ENCODE assay signal across 8 cellular contexts in the genomic region with DNA sequence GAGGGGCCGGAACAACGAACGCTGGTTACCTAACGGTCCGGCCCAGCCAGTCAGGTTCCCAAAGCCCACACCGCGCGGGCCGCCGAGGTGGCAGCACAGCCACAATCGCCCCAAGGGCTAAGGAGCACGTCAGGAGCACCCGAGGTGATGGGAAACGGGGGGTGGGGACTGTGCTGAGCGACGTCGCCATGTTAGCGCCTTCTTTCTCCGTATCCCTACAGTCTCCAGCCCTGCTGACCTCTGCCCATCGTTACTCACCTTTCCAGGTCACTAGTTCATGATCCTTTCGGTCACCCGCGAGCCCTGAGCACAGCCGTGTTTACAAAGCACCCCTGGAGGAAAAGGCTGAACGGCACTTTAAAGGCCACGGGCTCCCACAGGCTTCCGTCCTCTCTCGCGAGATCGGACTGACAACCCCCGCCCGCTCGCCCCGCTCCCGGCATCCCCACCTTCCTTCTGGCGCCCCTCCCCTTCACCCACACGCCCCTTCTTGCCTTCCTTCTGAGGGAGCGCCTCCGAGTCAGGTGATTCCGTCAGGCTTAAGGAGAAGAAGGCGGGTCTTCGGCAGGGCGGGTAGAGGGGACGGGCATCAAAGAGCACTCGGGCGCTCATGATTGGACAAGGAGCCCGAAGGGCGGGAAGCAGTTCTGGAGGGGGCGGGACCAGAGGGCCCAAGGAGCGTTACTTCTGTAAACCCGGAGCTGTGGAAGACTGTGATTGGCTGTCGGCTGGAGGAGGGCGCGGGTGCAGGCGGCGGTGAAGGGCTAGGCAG. TPM values are rescaled to one million over a fixed set of nuclear protein-coding genes. Genes with fewer than 3 reads are reported as not detected.
DNase-seq lines count a peak whose midpoint lies in the region; ATAC-seq and TF ChIP-seq lines count a peak whose summit lies in the region.

A gene with protein sequence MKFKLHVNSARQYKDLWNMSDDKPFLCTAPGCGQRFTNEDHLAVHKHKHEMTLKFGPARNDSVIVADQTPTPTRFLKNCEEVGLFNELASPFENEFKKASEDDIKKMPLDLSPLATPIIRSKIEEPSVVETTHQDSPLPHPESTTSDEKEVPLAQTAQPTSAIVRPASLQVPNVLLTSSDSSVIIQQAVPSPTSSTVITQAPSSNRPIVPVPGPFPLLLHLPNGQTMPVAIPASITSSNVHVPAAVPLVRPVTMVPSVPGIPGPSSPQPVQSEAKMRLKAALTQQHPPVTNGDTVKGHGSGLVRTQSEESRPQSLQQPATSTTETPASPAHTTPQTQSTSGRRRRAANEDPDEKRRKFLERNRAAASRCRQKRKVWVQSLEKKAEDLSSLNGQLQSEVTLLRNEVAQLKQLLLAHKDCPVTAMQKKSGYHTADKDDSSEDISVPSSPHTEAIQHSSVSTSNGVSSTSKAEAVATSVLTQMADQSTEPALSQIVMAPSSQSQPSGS (minus strand): TSS at position 412 of the 772 bp plus-strand sequence. CDS start 31,760 bp downstream, outside the sequence.

- peak within 1 kb of the TSS; percentile 88 for H2AFZ ChIP-seq in ACC112 (ENCODE audit: low read length, unreplicated experiment)

- ATAC-seq in GM18870 (IDR thresholded peaks at IDR 0.05; ENCODE audit: unreplicated experiment) (peak; percentile 96), HG03135 (IDR thresholded peaks at IDR 0.05; ENCODE audit: unreplicated experiment) (peak; percentile 96)

- no peaks in the 10 kb centered on the region for H3K9me3 ChIP-seq in breast epithelium
- H3K9me3 ChIP-seq in iPS-18a (ENCODE audit: control insufficient read depth, low read depth, low read length), result no peaks in the 10 kb centered on the region
- no peaks in the 10 kb centered on the region for H3K9me3 ChIP-seq in skeletal muscle satellite cell (replicated peaks; ENCODE audit: low read length)

- H3K27me3 ChIP-seq in ACC112 (ENCODE audit: insufficient read depth, low read length), result no peaks in the 10 kb centered on the region
- H3K27me3 ChIP-seq in breast epithelium, result no peaks in the 10 kb centered on the region
- H3K27me3 ChIP-seq in iPS-18a (ENCODE audit: control insufficient read depth, insufficient read depth, low read length), result no peaks in the 10 kb centered on the region
- H3K27me3 ChIP-seq in skeletal muscle satellite cell (ENCODE audit: control insufficient read depth, insufficient read depth, low read length), result no peaks in the 10 kb centered on the region

- TF ChIP-seq CTCF in VCaP (conservative IDR thresholded peaks at IDR 0.05) (no peak), breast epithelium (IDR thresholded peaks at IDR 0.05) (peak in 2 of 3 donors; percentile 11 to 17)

- H3K36me3 ChIP-seq in ACC112 (ENCODE audit: insufficient read depth, low read length) (no peaks in the 10 kb centered on the region), breast epithelium (no peaks in the 10 kb centered on the region), iPS-18a (ENCODE audit: control insufficient read depth, low read depth, low read length) (peaks cover 2% of the 10 kb centered on the region), skeletal muscle satellite cell (ENCODE audit: insufficient read depth, low read length) (no peaks in the 10 kb centered on the region)

- H3K79me2 ChIP-seq in ACC112 (ENCODE audit: control insufficient read depth, insufficient read depth, low read length, unreplicated experiment), result peaks cover 45% of the 10 kb centered on the region

- peak; percentile 99 for DNase-seq in NCI-H2196 treated with DMSO at 0.1 percent for 48 hours (lab: John Stamatoyannopoulos, UW; ENCODE audit: unreplicated experiment)
- DNase-seq in breast epithelium (ENCODE audit: low spot score in 2 of 2), result peak; percentile 97 to 99

- H3K9ac ChIP-seq in iPS-18a (ENCODE audit: low read length), result peak within 1 kb of the TSS; percentile 99
- H3K9ac ChIP-seq in skeletal muscle satellite cell (ENCODE audit: low read depth, low read length), result peak within 1 kb of the TSS; percentile 99

- H3K4me3 ChIP-seq in ACC112 (ENCODE audit: low read depth, low read length), result peak within 1 kb of the TSS; percentile 89
- H3K4me3 ChIP-seq in breast epithelium, result peak within 1 kb of the TSS; percentile 74 to 91 (median 82)
- peak within 1 kb of the TSS; percentile 100 for H3K4me3 ChIP-seq in iPS-18a (ENCODE audit: low read length)
- H3K4me3 ChIP-seq in skeletal muscle satellite cell (ENCODE audit: low read length), result peak within 1 kb of the TSS; percentile 97

- peak within 1 kb of the TSS; percentile 78 for H3K27ac ChIP-seq in ACC112 (ENCODE audit: low read depth, low read length)
- H3K27ac ChIP-seq in VCaP, result peak within 1 kb of the TSS; percentile 86
- H3K27ac ChIP-seq in breast epithelium, result peak within 1 kb of the TSS; percentile 98
- peak within 1 kb of the TSS; percentile 98 for H3K27ac ChIP-seq in iPS-18a (ENCODE audit: low read length)

- H3K4me1 ChIP-seq in ACC112 (ENCODE audit: control insufficient read depth, insufficient read depth, low read length, unreplicated experiment), result peaks cover 15% of the 10 kb centered on the region
- peaks cover 0 to 13% of the 10 kb centered on the region in 2 donors for H3K4me1 ChIP-seq in breast epithelium
- H3K4me1 ChIP-seq in iPS-18a (ENCODE audit: control insufficient read depth, low read depth, low read length), result peaks cover 9% of the 10 kb centered on the region
- H3K4me1 ChIP-seq in skeletal muscle satellite cell (ENCODE audit: control insufficient read depth, insufficient read depth, low read length), result peaks cover 14% of the 10 kb centered on the region

- H3K4me2 ChIP-seq in skeletal muscle satellite cell (ENCODE audit: low read length), result peak within 1 kb of the TSS; percentile 85

- intact Hi-C loops in breast epithelium (cut with DNase I; ENCODE audit: low total_unique reads), result no loop called here

- peak; percentile 34 for TF ChIP-seq POLR2A in breast epithelium (IDR thresholded peaks at IDR 0.05)

RNA-seq across cellular contexts. Expression of the gene that starts here (rescaled TPM):
- 10 to 100 TPM; 57.0 to 71.7 (median 61.0) TPM for total RNA-seq in breast epithelium
- 38.0 and 39.8 TPM in 2 replicates for total RNA-seq in skeletal muscle satellite cell (2012; rRNA removed)

Comparison
In these comparisons a context has a peak if more than half of its experiments do, and no peak if none do; other contexts are left out.
1. Peak in every context shown above with its lines: DNase-seq, ATAC-seq, H3K4me3 ChIP-seq and H3K27ac ChIP-seq.